9 cellular contexts compared by ENCODE assay signal in the genomic region with DNA sequence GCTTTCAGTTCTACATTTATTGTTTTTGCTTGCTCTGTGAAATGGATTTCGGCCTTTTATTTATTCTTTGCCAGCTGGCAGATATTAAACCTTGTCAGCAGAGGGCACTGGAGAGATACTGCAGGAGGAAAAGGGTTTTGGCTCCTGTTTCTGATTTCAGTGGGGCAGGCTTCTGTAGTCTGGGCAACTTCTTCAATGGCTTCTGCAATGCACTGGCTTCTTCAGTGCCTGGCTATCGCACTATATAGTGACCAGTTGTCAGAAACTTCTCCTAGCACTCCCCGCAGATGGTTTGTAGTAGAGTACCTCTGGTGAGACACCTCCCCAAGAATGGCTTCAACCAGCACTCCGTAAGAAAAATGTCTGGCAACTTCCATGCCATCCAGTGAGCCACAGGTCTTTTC. TPM values are rescaled to one million over a fixed set of nuclear protein-coding genes. Genes with fewer than 3 reads are reported as not detected.
A peak's percentile ranks its signal among the peaks of the same experiment; 100 is the strongest.
DNase-seq lines count a peak whose midpoint lies in the region; ATAC-seq and TF ChIP-seq lines count a peak whose summit lies in the region.
"Had no signal": no experiment of that assay in that cellular context is flagged by ENCODE, and none has a peak within 500 bp of the region (broad histone marks: within the 10 kb centered on the region; RNA-seq: fewer than 3 reads in every experiment).

No MANE protein-coding gene starts in this region.

- no peaks in the 10 kb centered on the region for H3K27me3 ChIP-seq in lower lobe of right lung (ENCODE audit: low read depth)
- no peaks in the 10 kb centered on the region for H3K27me3 ChIP-seq in transverse colon

- H3K27ac ChIP-seq in lower lobe of right lung (peak overlapping the region; percentile 2), transverse colon (peak overlapping the region; percentile 66 to 98 (median 86))

- H3K4me3 ChIP-seq in lower lobe of right lung = no peak overlapping the region
- H3K4me3 ChIP-seq in transverse colon = no peak overlapping the region
- H3K4me3 ChIP-seq: skin epidermis had no signal

- TF ChIP-seq EP300 in transverse colon (IDR thresholded peaks at IDR 0.05; ENCODE audit: low read depth) = no peak

- no peak overlapping the region for H3K4me3 Mint-ChIP-seq in T-helper 2 cell treated with Interferon-gamma antibody and Interleukin-4, amounts not matched to agents 5 μg/mL and 100 μg/mL, for 36 hours

- intact Hi-C loops in lower lobe of right lung (cut with DNase I) (no loop called here), transverse colon (cut with DNase I; ENCODE audit: low total_unique reads) (no loop called here)

- no peak for ATAC-seq in lower lobe of right lung

- H3K36me3 ChIP-seq in lower lobe of right lung (peaks cover 32% of the 10 kb centered on the region), transverse colon (peaks cover 0 to 10% (median 2%) of the 10 kb centered on the region in 4 donors)

- H3K4me1 Mint-ChIP-seq in T-helper 2 cell treated with Interferon-gamma antibody and Interleukin-4, amounts not matched to agents 5 μg/mL and 100 μg/mL, for 36 hours (ENCODE audit: low read depth) = peaks cover 5% of the 10 kb centered on the region

- peaks cover 16% of the 10 kb centered on the region for H3K36me3 Mint-ChIP-seq in T-helper 2 cell treated with Interferon-gamma antibody and Interleukin-4, amounts not matched to agents 5 μg/mL and 100 μg/mL, for 36 hours (ENCODE audit: low read depth)

- H3K4me1 ChIP-seq in lower lobe of right lung (peaks cover 34% of the 10 kb centered on the region), transverse colon (peaks cover 11 to 34% (median 21%) of the 10 kb centered on the region in 4 donors)

- 0 to 35% methylated on average over 1 to 4 of the region's 4 CpGs for WGBS in transverse colon (ENCODE audit: low coverage in 1 of 2), 2 donors

- in situ Hi-C loops in ACHN (cut with HindIII; ENCODE audit: low pct_ligation_motif_present, low pct_unique_long_range_greater_than_20kb, low sequenced_read_pairs) (no loop called here), transverse colon (cut with MboI; ENCODE audit: low pct_ligation_motif_present in 1 of 4, low pct_unique_long_range_greater_than_20kb in 1 of 4, low sequenced_read_pairs in 3 of 4) (no loop called here)

- peaks cover 3% of the 10 kb centered on the region for H3K27me3 Mint-ChIP-seq in T-helper 2 cell treated with Interferon-gamma antibody and Interleukin-4, amounts not matched to agents 5 μg/mL and 100 μg/mL, for 36 hours (ENCODE audit: low read depth)

- TF ChIP-seq POLR2A in transverse colon (IDR thresholded peaks at IDR 0.05) = no peak

- no peaks in the 10 kb centered on the region for H3K9me3 ChIP-seq in lower lobe of right lung
- H3K9me3 ChIP-seq in transverse colon = no peaks in the 10 kb centered on the region

- TF ChIP-seq CTCF in GM12872 (IDR thresholded peaks at IDR 0.05; ENCODE audit: insufficient read depth, low read depth, low read length) = peak; percentile 76
- TF ChIP-seq CTCF in lower lobe of right lung (IDR thresholded peaks at IDR 0.05) = peak; percentile 72
- peak; percentile 60 to 82 (median 69) for TF ChIP-seq CTCF in transverse colon (IDR thresholded peaks at IDR 0.05)

- H3K27ac Mint-ChIP-seq in T-helper 2 cell treated with Interferon-gamma antibody and Interleukin-4, amounts not matched to agents 5 μg/mL and 100 μg/mL, for 36 hours = peak overlapping the region; percentile 79

- DNase-seq in ACHN (peak; percentile 71), NCI-H2029 (lab: John Stamatoyannopoulos, UW) (peak; percentile 83), cerebellar cortex (ENCODE audit: low spot score) (peak; percentile 84), lower lobe of right lung (no peak), transverse colon (peak; percentile 53), ecto neural progenitor cell (ENCODE audit: low spot score) (no peak)
- peak; percentile 49 for DNase-seq in T-helper 2 cell treated with Interferon-gamma antibody and Interleukin-4, amounts not matched to agents 5 μg/mL and 100 μg/mL, for 36 hours (ENCODE audit: low spot score)

- H3K9me3 Mint-ChIP-seq in T-helper 2 cell treated with Interferon-gamma antibody and Interleukin-4, amounts not matched to agents 5 μg/mL and 100 μg/mL, for 36 hours = no peaks in the 10 kb centered on the region

RNA-seq across cellular contexts. Expression of gene NFX1, which starts 3.2 kb away (rescaled TPM):
- total RNA-seq in lower lobe of right lung = 36.2 TPM
- total RNA-seq in transverse colon = 10 to 100 TPM; 17.7 to 61.6 (median 50.2) TPM

RNA-seq across cellular contexts. Expression of gene CHMP5, which starts 22.2 kb away (rescaled TPM):
- 80.9 TPM for total RNA-seq in lower lobe of right lung
- total RNA-seq in transverse colon = 100 to 1,000 TPM in 1 of 4 donors, 10 to 100 TPM in 3; 23.3 to 100 (median 56.5) TPM

RNA-seq across cellular contexts. Expression of gene BAG1, which starts 22.6 kb away (rescaled TPM):
- 98.5 TPM for total RNA-seq in lower lobe of right lung
- total RNA-seq in transverse colon = 100 to 1,000 TPM in 3 of 4 donors, 10 to 100 TPM in 1; 73.2 to 185 (median 131) TPM

RNA-seq across cellular contexts. Expression of gene SPINK4, which starts 47.1 kb away (rescaled TPM):
- total RNA-seq in lower lobe of right lung (not detected), transverse colon (10 to 100 TPM in 1 of 4 donors, 1 to 10 TPM in 1, not detected in 2; 6.6 to 77.8 TPM)

Comparison
In these comparisons a context has a peak if more than half of its experiments do, and no peak if none do; other contexts are left out.
1. DNase-seq: peak in ACHN (single experiment), NCI-H2029 (single experiment), T-helper 2 cell treated with Interferon-gamma antibody and Interleukin-4, amounts not matched to agents 5 μg/mL and 100 μg/mL, for 36 hours (single experiment), cerebellar cortex (single experiment) and transverse colon (single experiment); none in lower lobe of right lung (single experiment) and ecto neural progenitor cell (single experiment).
2. Peak in every context shown above with its lines, with median percentiles within 50 percentile points of each other: CTCF ChIP-seq.